Comparison of ENCODE assay signal across 1 cellular context in the genomic region with DNA sequence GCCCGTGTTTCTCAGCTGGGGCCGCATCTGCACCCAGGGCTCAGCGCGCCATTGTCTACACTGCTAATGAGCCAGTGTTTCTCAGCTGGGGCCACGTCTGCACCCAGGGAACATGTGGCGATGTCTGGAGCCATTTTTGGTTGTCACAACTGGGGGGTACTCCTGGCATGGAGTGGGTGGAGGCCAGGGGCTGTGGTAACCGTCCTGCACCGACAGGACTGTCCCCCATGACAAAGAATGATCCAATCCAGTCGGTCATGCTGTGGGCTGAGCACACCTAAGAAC.
TF ChIP-seq lines count a peak whose summit lies in the region.

No MANE protein-coding gene starts in this region.

TF ChIP-seq in WTC11, 78 proteins besides CTCF, POLR2A, EP300 and RAD21 (continued from another document):
- TF ChIP-seq PREB (CRISPR knock-in tag; IDR thresholded peaks at IDR 0.05; ENCODE audit: borderline replicate concordance) (no peak), ATF3 (CRISPR knock-in tag; conservative IDR thresholded peaks at IDR 0.05) (no peak), STAT6 (CRISPR knock-in tag; conservative IDR thresholded peaks at IDR 0.05; ENCODE audit: low read depth) (no peak), JAZF1 (CRISPR knock-in tag; IDR thresholded peaks at IDR 0.05) (no peak), RELA (CRISPR knock-in tag; IDR thresholded peaks at IDR 0.05; ENCODE audit: borderline replicate concordance) (no peak)
